ENCODE assay signal across 1 cellular context in the genomic region with DNA sequence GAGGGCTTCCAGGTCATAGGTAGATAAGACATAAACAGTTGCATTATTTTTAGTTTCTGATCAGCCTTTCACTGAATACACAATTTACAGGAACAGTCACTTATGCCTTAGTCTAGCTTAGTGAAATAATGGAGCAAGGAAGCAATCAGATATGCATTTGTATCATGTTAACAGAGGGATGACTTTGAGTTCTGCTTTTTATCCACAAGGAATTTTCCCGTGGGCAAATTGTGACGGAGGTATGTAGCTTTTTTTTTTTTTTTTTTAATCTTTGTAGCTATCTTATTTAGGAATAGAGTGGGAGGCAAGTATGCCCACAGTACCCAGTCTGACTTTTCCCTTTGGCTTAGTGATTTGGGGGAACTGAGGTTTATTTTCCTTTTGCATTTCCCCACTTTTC.
TF ChIP-seq lines count a peak whose summit lies in the region.

No MANE protein-coding gene starts in this region.

TF ChIP-seq in GM23338, 12 proteins besides CTCF, POLR2A, EP300 and RAD21 (continued from another document):
- TF ChIP-seq, protein P1, sequence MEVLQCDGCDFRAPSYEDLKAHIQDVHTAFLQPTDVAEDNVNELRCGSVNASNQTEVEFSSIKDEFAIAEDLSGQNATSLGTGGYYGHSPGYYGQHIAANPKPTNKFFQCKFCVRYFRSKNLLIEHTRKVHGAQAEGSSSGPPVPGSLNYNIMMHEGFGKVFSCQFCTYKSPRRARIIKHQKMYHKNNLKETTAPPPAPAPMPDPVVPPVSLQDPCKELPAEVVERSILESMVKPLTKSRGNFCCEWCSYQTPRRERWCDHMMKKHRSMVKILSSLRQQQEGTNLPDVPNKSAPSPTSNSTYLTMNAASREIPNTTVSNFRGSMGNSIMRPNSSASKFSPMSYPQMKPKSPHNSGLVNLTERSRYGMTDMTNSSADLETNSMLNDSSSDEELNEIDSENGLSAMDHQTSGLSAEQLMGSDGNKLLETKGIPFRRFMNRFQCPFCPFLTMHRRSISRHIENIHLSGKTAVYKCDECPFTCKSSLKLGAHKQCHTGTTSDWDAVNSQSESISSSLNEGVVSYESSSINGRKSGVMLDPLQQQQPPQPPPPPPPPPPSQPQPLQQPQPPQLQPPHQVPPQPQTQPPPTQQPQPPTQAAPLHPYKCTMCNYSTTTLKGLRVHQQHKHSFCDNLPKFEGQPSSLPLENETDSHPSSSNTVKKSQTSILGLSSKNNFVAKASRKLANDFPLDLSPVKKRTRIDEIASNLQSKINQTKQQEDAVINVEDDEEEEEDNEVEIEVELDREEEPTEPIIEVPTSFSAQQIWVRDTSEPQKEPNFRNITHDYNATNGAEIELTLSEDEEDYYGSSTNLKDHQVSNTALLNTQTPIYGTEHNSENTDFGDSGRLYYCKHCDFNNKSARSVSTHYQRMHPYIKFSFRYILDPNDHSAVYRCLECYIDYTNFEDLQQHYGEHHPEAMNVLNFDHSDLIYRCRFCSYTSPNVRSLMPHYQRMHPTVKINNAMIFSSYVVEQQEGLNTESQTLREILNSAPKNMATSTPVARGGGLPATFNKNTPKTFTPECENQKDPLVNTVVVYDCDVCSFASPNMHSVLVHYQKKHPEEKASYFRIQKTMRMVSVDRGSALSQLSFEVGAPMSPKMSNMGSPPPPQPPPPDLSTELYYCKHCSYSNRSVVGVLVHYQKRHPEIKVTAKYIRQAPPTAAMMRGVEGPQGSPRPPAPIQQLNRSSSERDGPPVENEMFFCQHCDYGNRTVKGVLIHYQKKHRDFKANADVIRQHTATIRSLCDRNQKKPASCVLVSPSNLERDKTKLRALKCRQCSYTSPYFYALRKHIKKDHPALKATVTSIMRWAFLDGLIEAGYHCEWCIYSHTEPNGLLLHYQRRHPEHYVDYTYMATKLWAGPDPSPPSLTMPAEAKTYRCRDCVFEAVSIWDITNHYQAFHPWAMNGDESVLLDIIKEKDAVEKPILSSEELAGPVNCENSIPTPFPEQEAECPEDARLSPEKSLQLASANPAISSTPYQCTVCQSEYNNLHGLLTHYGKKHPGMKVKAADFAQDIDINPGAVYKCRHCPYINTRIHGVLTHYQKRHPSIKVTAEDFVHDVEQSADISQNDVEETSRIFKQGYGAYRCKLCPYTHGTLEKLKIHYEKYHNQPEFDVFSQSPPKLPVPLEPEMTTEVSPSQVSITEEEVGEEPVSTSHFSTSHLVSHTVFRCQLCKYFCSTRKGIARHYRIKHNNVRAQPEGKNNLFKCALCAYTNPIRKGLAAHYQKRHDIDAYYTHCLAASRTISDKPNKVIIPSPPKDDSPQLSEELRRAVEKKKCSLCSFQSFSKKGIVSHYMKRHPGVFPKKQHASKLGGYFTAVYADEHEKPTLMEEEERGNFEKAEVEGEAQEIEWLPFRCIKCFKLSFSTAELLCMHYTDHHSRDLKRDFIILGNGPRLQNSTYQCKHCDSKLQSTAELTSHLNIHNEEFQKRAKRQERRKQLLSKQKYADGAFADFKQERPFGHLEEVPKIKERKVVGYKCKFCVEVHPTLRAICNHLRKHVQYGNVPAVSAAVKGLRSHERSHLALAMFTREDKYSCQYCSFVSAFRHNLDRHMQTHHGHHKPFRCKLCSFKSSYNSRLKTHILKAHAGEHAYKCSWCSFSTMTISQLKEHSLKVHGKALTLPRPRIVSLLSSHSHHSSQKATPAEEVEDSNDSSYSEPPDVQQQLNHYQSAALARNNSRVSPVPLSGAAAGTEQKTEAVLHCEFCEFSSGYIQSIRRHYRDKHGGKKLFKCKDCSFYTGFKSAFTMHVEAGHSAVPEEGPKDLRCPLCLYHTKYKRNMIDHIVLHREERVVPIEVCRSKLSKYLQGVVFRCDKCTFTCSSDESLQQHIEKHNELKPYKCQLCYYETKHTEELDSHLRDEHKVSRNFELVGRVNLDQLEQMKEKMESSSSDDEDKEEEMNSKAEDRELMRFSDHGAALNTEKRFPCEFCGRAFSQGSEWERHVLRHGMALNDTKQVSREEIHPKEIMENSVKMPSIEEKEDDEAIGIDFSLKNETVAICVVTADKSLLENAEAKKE (CRISPR knock-in tag; IDR thresholded peaks at IDR 0.05) = no peak
- TF ChIP-seq ZNF331 (CRISPR knock-in tag; IDR thresholded peaks at IDR 0.05; ENCODE audit: low read depth) = no peak
- TF ChIP-seq ZNF114 (CRISPR knock-in tag; IDR thresholded peaks at IDR 0.05) = no peak
- TF ChIP-seq, protein P2, sequence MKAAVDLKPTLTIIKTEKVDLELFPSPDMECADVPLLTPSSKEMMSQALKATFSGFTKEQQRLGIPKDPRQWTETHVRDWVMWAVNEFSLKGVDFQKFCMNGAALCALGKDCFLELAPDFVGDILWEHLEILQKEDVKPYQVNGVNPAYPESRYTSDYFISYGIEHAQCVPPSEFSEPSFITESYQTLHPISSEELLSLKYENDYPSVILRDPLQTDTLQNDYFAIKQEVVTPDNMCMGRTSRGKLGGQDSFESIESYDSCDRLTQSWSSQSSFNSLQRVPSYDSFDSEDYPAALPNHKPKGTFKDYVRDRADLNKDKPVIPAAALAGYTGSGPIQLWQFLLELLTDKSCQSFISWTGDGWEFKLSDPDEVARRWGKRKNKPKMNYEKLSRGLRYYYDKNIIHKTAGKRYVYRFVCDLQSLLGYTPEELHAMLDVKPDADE (IDR thresholded peaks at IDR 0.05) = no peak
- TF ChIP-seq NANOG (IDR thresholded peaks at IDR 0.05; ENCODE audit: borderline replicate concordance) = no peak
- no peak for TF ChIP-seq STAT1 (IDR thresholded peaks at IDR 0.05; ENCODE audit: unreplicated experiment)
